In genomic region chr17:64974750-64975317, GRCh38 we compare ENCODE assay signal across 8 cellular contexts. TPM values are rescaled to one million over a fixed set of nuclear protein-coding genes. Genes with fewer than 3 reads are reported as not detected.
DNase-seq lines count a peak whose midpoint lies in the region; ATAC-seq and TF ChIP-seq lines count a peak whose summit lies in the region.

No MANE protein-coding gene starts in this region.

- H3K4me3 ChIP-seq in IMR-90 (ENCODE audit: insufficient read depth, low read depth, low read length) (peak overlapping the region; percentile 76), body of pancreas (peak overlapping the region; percentile 4 to 80), mesodermal cell (ENCODE audit: extremely low read depth, insufficient read depth, low read length, poor library complexity, severe bottlenecking) (peak overlapping the region; percentile 46), aorta (ENCODE audit: low read length in 2 of 2) (peak overlapping the region; percentile 8 to 12)

- peak overlapping the region; percentile 59; the same call in 2 of the 3 replicates for H2BK15ac ChIP-seq in IMR-90 (ENCODE audit: low read depth, low read length)

- intact Hi-C loops in IMR-90 (cut with micrococcal nuclease) (loop anchor here (2.0 to 5.0 kb wide), 4 partner anchors 47 to 147 kb away; no protein-coding TSS in a partner anchor), body of pancreas (cut with DNase I) (no loop called here), aorta (cut with DNase I) (loop anchor here (5.0 to 10.0 kb wide), 3 partner anchors 82 to 160 kb away; partner anchors contain the start of genes GNA13 (in 2 of the 2) and RGS9 (in 1 of the 2))

- peak overlapping the region; percentile 90 for H2BK5ac ChIP-seq in IMR-90 (ENCODE audit: low read depth, low read length, poor library complexity, severe bottlenecking)

- POLR2A ChIA-PET in IMR-90 (lab: Charles Lee; ENCODE audit: unreplicated experiment), result interaction anchor here (0.5 kb wide), 2 partner anchors 8 to 454 kb away, joined by 3 to 14 read pairs; no protein-coding TSS in a partner anchor

- H3K9ac ChIP-seq in IMR-90 (ENCODE audit: low read depth, low read length), result peak overlapping the region; percentile 72

- in situ Hi-C loops in IMR-90 (cut with MboI; ENCODE audit: low sequenced_read_pairs), result no loop called here

- TF ChIP-seq POLR2A in IMR-90 (IDR thresholded peaks at IDR 0.05; ENCODE audit: low read depth, low read length) (no peak), body of pancreas (IDR thresholded peaks at IDR 0.05) (no peak)

- H3K4ac ChIP-seq in IMR-90 (ENCODE audit: low read depth, low read length), result peak overlapping the region; percentile 89

- peaks cover 2 to 16% of the 10 kb centered on the region in 2 experiments for H3K79me1 ChIP-seq in IMR-90 (ENCODE audit: low read depth in 1 of 2, low read length in 2 of 2)

- no peaks in the 10 kb centered on the region for H3K9me3 ChIP-seq in IMR-90 (ENCODE audit: control insufficient read depth, insufficient read depth, low read length)
- no peaks in the 10 kb centered on the region for H3K9me3 ChIP-seq in body of pancreas
- no peaks in the 10 kb centered on the region for H3K9me3 ChIP-seq in mesodermal cell (ENCODE audit: control insufficient read depth, low read length)
- no peaks in the 10 kb centered on the region for H3K9me3 ChIP-seq in aorta (ENCODE audit: control insufficient read depth, low read length)

- H2BK20ac ChIP-seq in IMR-90 (ENCODE audit: low read depth, low read length), result peak overlapping the region; percentile 10; the same call in 1 of the 2 replicates

- ATAC-seq in GM19023 (IDR thresholded peaks at IDR 0.05; ENCODE audit: unreplicated experiment), result peak; percentile 43
- ATAC-seq in IMR-90 (ENCODE audit: low read depth), result no peak; the same call in 1 of the 2 replicates
- no peak for ATAC-seq in body of pancreas
- no peak for ATAC-seq in aorta (ENCODE audit: low FRiP score)
- ATAC-seq in GM19324 (IDR thresholded peaks at IDR 0.05; ENCODE audit: low FRiP score, unreplicated experiment), result no peak

- peak overlapping the region; percentile 69; the same call in 1 of the 2 replicates for H3K56ac ChIP-seq in IMR-90 (ENCODE audit: extremely low read depth, insufficient read depth, low read length)

- CTCF ChIA-PET in IMR-90 (lab: Yijun Ruan, JAX), result no interaction called here

- dilution Hi-C loops in IMR-90 (cut with HindIII; ENCODE audit: low sequenced_read_pairs, unreplicated experiment), result no loop called here

- peak overlapping the region; percentile 70 for H3K23ac ChIP-seq in IMR-90 (ENCODE audit: low read depth, low read length)

- TF ChIP-seq RAD21 in IMR-90 (IDR thresholded peaks at IDR 0.05; ENCODE audit: low read length), result no peak

- peak overlapping the region; percentile 83; the same call in 1 of the 2 replicates for H2AK5ac ChIP-seq in IMR-90 (ENCODE audit: low read depth, low read length)

- peak overlapping the region; percentile 91 for H2AK9ac ChIP-seq in IMR-90 (replicated peaks; ENCODE audit: low read depth, low read length, poor library complexity)

- H3K4me1 ChIP-seq in IMR-90 (ENCODE audit: control insufficient read depth, insufficient read depth, low read length) (peaks cover 5% of the 10 kb centered on the region), body of pancreas (peaks cover 13% of the 10 kb centered on the region), mesodermal cell (ENCODE audit: control insufficient read depth, insufficient read depth, low read length, poor library complexity, severe bottlenecking) (no peaks in the 10 kb centered on the region), aorta (ENCODE audit: control insufficient read depth in 1 of 2, insufficient read depth in 2 of 2, low read length in 2 of 2) (no peaks in the 10 kb centered on the region)

- H2BK120ac ChIP-seq in IMR-90 (ENCODE audit: low read depth, low read length), result peak overlapping the region; percentile 69

- TF ChIP-seq CTCF in IMR-90 (conservative IDR thresholded peaks at IDR 0.05; ENCODE audit: low read depth, low read length) (no peak), body of pancreas (IDR thresholded peaks at IDR 0.05) (no peak)

- H3K18ac ChIP-seq in IMR-90 (ENCODE audit: low read depth, low read length), result peak overlapping the region; percentile 87

- H3K27ac ChIP-seq in IMR-90 (ENCODE audit: insufficient read depth, low read length) (peak overlapping the region; percentile 85), body of pancreas (peak overlapping the region; percentile 81 to 99 (median 90)), mesodermal cell (ENCODE audit: low read depth, low read length, severe bottlenecking) (peak overlapping the region; percentile 94), aorta (ENCODE audit: low read depth in 1 of 2, low read length in 2 of 2) (peak overlapping the region; percentile 33 to 75)

- H3K14ac ChIP-seq in IMR-90 (replicated peaks; ENCODE audit: low read depth, low read length), result peak overlapping the region; percentile 74

- 0% methylated on average over 1 of the region's 9 CpGs; no CpG with 5 or more reads in 1 of the 2 experiments for WGBS in IMR-90 (ENCODE audit: extremely low coverage in 2 of 2, insufficient read length in 1 of 2), 2 experiments
- WGBS in body of pancreas, 2 donors, result 0 to 7% methylated on average over 2 to 9 of the region's 9 CpGs
- WGBS in mesodermal cell (ENCODE audit: insufficient coverage in 2 of 2), 2 experiments, result 14 to 25% methylated on average over 6 to 8 of the region's 9 CpGs
- 2 to 5% methylated on average over 9 of the region's 9 CpGs for WGBS in aorta, 2 donors

- H4K20me1 ChIP-seq in IMR-90 (ENCODE audit: insufficient read depth, low read length), result no peaks in the 10 kb centered on the region

- no peaks in the 10 kb centered on the region for H3K27me3 ChIP-seq in IMR-90 (ENCODE audit: control insufficient read depth, insufficient read depth, low read length)
- no peaks in the 10 kb centered on the region for H3K27me3 ChIP-seq in body of pancreas
- no peaks in the 10 kb centered on the region for H3K27me3 ChIP-seq in aorta (ENCODE audit: control insufficient read depth in 1 of 2, insufficient read depth in 2 of 2, low read length in 1 of 2)

- H4K8ac ChIP-seq in IMR-90 (ENCODE audit: low read depth in 2 of 2, low read length in 2 of 2), result peak overlapping the region; percentile 91 to 95

- peak overlapping the region; percentile 100 for H2AFZ ChIP-seq in IMR-90 (replicated peaks; ENCODE audit: low read length, poor library complexity)

- 0 out of 2 replicates have a peak, but pooled peaks cover 3% of the 10 kb centered on the region for H3K9me1 ChIP-seq in IMR-90 (ENCODE audit: insufficient read depth, low read length)

- H4K5ac ChIP-seq in IMR-90 (ENCODE audit: low read depth, low read length), result peak overlapping the region; percentile 92

- BruUV-seq in IMR-90 (replicated peaks; lab: Mats Ljungman, UMichigan), result no TSS peak

- peak overlapping the region; percentile 93 for H4K91ac ChIP-seq in IMR-90 (ENCODE audit: insufficient read depth, low read depth, low read length)

- H3K36me3 ChIP-seq in IMR-90 (ENCODE audit: control insufficient read depth, insufficient read depth, low read length), result peaks cover 6% of the 10 kb centered on the region; the same call in 1 of the 2 replicates
- peaks cover 0 to 1% of the 10 kb centered on the region in 2 donors for H3K36me3 ChIP-seq in body of pancreas (replicated peaks in 1 of 2; ENCODE audit: insufficient read depth in 1 of 2, low read depth in 2 of 2)
- peaks cover 13% of the 10 kb centered on the region for H3K36me3 ChIP-seq in mesodermal cell (ENCODE audit: control insufficient read depth, insufficient read depth, low read length)
- no peaks in the 10 kb centered on the region for H3K36me3 ChIP-seq in aorta (ENCODE audit: control insufficient read depth in 1 of 2, insufficient read depth in 2 of 2, low read length in 1 of 2)

- peak overlapping the region; percentile 97 for H3K4me2 ChIP-seq in IMR-90 (ENCODE audit: low read depth, low read length)

- DNase-seq in IMR-90 (no peak), body of pancreas (no peak), aorta (no peak), mesenteric fat pad (ENCODE audit: low spot score) (no peak), hippocampal formation (lab: John Stamatoyannopoulos, UW) (no peak)

TF ChIP-seq in IMR-90, 13 proteins besides CTCF, POLR2A, EP300 and RAD21:
- TF ChIP-seq, protein P1, sequence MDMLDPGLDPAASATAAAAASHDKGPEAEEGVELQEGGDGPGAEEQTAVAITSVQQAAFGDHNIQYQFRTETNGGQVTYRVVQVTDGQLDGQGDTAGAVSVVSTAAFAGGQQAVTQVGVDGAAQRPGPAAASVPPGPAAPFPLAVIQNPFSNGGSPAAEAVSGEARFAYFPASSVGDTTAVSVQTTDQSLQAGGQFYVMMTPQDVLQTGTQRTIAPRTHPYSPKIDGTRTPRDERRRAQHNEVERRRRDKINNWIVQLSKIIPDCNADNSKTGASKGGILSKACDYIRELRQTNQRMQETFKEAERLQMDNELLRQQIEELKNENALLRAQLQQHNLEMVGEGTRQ (IDR thresholded peaks at IDR 0.05; ENCODE audit: low read depth, low read length), result no peak
- TF ChIP-seq SMC3 (IDR thresholded peaks at IDR 0.05; ENCODE audit: low read depth, low read length) (no peak), MAFK (IDR thresholded peaks at IDR 0.05; ENCODE audit: low read depth, low read length) (no peak), CHD1 (IDR thresholded peaks at IDR 0.05; ENCODE audit: low read depth, low read length) (no peak)
- TF ChIP-seq, protein P2, sequence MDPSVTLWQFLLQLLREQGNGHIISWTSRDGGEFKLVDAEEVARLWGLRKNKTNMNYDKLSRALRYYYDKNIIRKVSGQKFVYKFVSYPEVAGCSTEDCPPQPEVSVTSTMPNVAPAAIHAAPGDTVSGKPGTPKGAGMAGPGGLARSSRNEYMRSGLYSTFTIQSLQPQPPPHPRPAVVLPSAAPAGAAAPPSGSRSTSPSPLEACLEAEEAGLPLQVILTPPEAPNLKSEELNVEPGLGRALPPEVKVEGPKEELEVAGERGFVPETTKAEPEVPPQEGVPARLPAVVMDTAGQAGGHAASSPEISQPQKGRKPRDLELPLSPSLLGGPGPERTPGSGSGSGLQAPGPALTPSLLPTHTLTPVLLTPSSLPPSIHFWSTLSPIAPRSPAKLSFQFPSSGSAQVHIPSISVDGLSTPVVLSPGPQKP (IDR thresholded peaks at IDR 0.05; ENCODE audit: borderline replicate concordance, low read depth, low read length), result no peak

RNA-seq across cellular contexts. Expression of gene LRRC37A3, which starts 55.6 kb away (rescaled TPM):
- total RNA-seq in IMR-90 (2012; rRNA removed) (3.3 and 4.5 TPM in 2 replicates), body of pancreas (1 to 10 TPM; 2.6 to 6.0 TPM), aorta (10 to 100 TPM; 22.3 to 23.8 TPM), mesenteric fat pad (13.4 TPM)
- polyA plus RNA-seq in IMR-90 (2012; rRNA removed) (2.9 and 3.1 TPM in 2 replicates), aorta (1 to 10 TPM in 1 of 2 donors, under 1 TPM in 1; 0.50 to 9.0 TPM)
- polyA plus RNA-seq in IMR-90 (2012; cell fraction: cytosol; rRNA removed), result 1.0 and 3.0 TPM in 2 replicates
- polyA plus RNA-seq in IMR-90 (2012; cell fraction: nucleus; rRNA removed; ENCODE audit: low replicate concordance), result 5.5 and 19.7 TPM in 2 replicates
- polyA plus RNA-seq in mesodermal cell (2013, experiment 1 of 2), result 4.8 TPM
- 2.8 TPM for polyA plus RNA-seq in mesodermal cell (2013, experiment 2 of 2)

Comparison
In these comparisons a context has a peak if more than half of its experiments do, and no peak if none do; other contexts are left out.
1. H3K4me3 ChIP-seq: peak in every context shown above with its lines; median percentile 76 in IMR-90; 46 in mesodermal cell; 42 in body of pancreas; 10 in aorta.